Comparison of ENCODE assay signal across 8 cellular contexts in genomic region chr16:4416200-4417032, GRCh38. TPM values are rescaled to one million over a fixed set of nuclear protein-coding genes. Genes with fewer than 3 reads are reported as not detected.
A peak's percentile ranks its signal among the peaks of the same experiment; 100 is the strongest.
DNase-seq lines count a peak whose midpoint lies in the region; ATAC-seq and TF ChIP-seq lines count a peak whose summit lies in the region.

TSS of gene CORO7 (minus strand) at chr16:4416596. CDS start at chr16:4416518, 78 bp downstream.

- CTCF ChIA-PET in PC-9 (lab: Charles Lee), result interaction anchor here (0.5 to 0.7 kb wide), 3 partner anchors 7 to 163 kb away, joined by 3 to 4 read pairs (median 3); no protein-coding TSS in a partner anchor

- H3K4me3 ChIP-seq in PC-9 (peak within 1 kb of the TSS; percentile 84), esophagus (ENCODE audit: low read depth in 1 of 2, low read length in 2 of 2) (peak within 1 kb of the TSS; percentile 65 to 69), muscle layer of colon (ENCODE audit: low read depth in 1 of 2, low read length in 2 of 2) (peak within 1 kb of the TSS; percentile 74 to 82)

- intact Hi-C loops in PC-9 (cut with micrococcal nuclease; ENCODE audit: unreplicated experiment), result loop anchor here (10.0 kb wide), 1 partner anchor 198 kb away; the partner anchor contains the start of gene UBALD1

- H3K4me3 Mint-ChIP-seq in activated T-cell treated with anti-CD3 and anti-CD28 coated beads, Interleukin-2, amount 50 U/mL, for 24 hours, result peak within 1 kb of the TSS; percentile 89

- WGBS in esophagus, 2 donors, result 0 to 1% methylated on average over 63 to 92 of the region's 92 CpGs

- H3K4me1 ChIP-seq in PC-9 (replicated peaks; ENCODE audit: insufficient read depth) (peaks cover 7% of the 10 kb centered on the region), esophagus (ENCODE audit: control insufficient read depth in 2 of 2, insufficient read depth in 2 of 2, low read length in 1 of 2) (peaks cover 4 to 7% of the 10 kb centered on the region in 2 donors), muscle layer of colon (ENCODE audit: insufficient read depth, low read length) (peaks cover 13% of the 10 kb centered on the region)

- peak; percentile 77 for DNase-seq in DMS153 treated with DMSO at 0.1 percent for 48 hours (lab: John Stamatoyannopoulos, UW; ENCODE audit: unreplicated experiment)
- peak; percentile 84 for DNase-seq in KG1 (lab: John Stamatoyannopoulos, UW)
- peak; percentile 73 to 97 for DNase-seq in PC-9
- peak; percentile 99 for DNase-seq in activated T-cell treated with anti-CD3 and anti-CD28 coated beads, Interleukin-2, amount 50 U/mL, for 24 hours
- peak; percentile 97 to 98 for DNase-seq in stimulated activated CD8-positive, alpha-beta memory T cell treated with anti-CD3 and anti-CD28 coated beads, Interleukin-7, amount 100 ng/mL, for 1 hour (ENCODE audit: low read depth in 2 of 2)

- H2AFZ ChIP-seq in PC-9, result peak within 1 kb of the TSS; percentile 87

- peaks cover 22% of the 10 kb centered on the region for H3K79me2 ChIP-seq in PC-9 (ENCODE audit: low read depth)

- H3K27ac ChIP-seq in PC-9 (no peak within 1 kb of the TSS), esophagus (ENCODE audit: low read depth in 2 of 2, low read length in 1 of 2) (peak within 1 kb of the TSS; percentile 69 to 80), muscle layer of colon (ENCODE audit: low read depth, low read length) (peak within 1 kb of the TSS; percentile 75)

- H3K27me3 ChIP-seq in PC-9 (ENCODE audit: insufficient read depth, low read depth), result no peaks in the 10 kb centered on the region
- no peaks in the 10 kb centered on the region for H3K27me3 ChIP-seq in esophagus (ENCODE audit: control insufficient read depth in 1 of 2, insufficient read depth in 2 of 2, low read length in 2 of 2)
- no peaks in the 10 kb centered on the region for H3K27me3 ChIP-seq in muscle layer of colon (ENCODE audit: control insufficient read depth in 1 of 2, insufficient read depth in 2 of 2, low read length in 2 of 2)

- H3K9ac ChIP-seq in muscle layer of colon (ENCODE audit: low read length), result peak within 1 kb of the TSS; percentile 54

- POLR2A ChIA-PET in PC-9 (lab: Charles Lee; ENCODE audit: unreplicated experiment), result interaction anchor here (0.6 to 0.7 kb wide), 4 partner anchors 26 to 714 kb away, joined by 3 to 7 read pairs (median 6); no protein-coding TSS in a partner anchor

- no peaks in the 10 kb centered on the region for H3K36me3 ChIP-seq in PC-9 (ENCODE audit: low read depth)
- H3K36me3 ChIP-seq in esophagus (ENCODE audit: control insufficient read depth in 2 of 2, insufficient read depth in 2 of 2, low read length in 1 of 2), result peaks cover 4 to 7% of the 10 kb centered on the region in 2 donors
- H3K36me3 ChIP-seq in muscle layer of colon (ENCODE audit: insufficient read depth, low read length), result no peaks in the 10 kb centered on the region

- H3K9me2 ChIP-seq in PC-9 (ENCODE audit: insufficient read depth), result no peaks in the 10 kb centered on the region

- H3K9me3 ChIP-seq in PC-9 (ENCODE audit: insufficient read depth, low read depth) (no peaks in the 10 kb centered on the region), esophagus (ENCODE audit: control insufficient read depth in 2 of 2, insufficient read depth in 1 of 2, low read depth in 1 of 2, low read length in 1 of 2) (no peaks in the 10 kb centered on the region), muscle layer of colon (ENCODE audit: low read length) (no peaks in the 10 kb centered on the region)

- peaks cover 40% of the 10 kb centered on the region for H3K4me1 Mint-ChIP-seq in activated T-cell treated with anti-CD3 and anti-CD28 coated beads, Interleukin-2, amount 50 U/mL, for 24 hours (ENCODE audit: low read depth)

- peak; percentile 53 for ATAC-seq in GM21717 (IDR thresholded peaks at IDR 0.05; ENCODE audit: unreplicated experiment)

- H3F3A ChIP-seq in PC-9 (ENCODE audit: insufficient read depth, low read depth), result peaks cover 22% of the 10 kb centered on the region; the same call in 1 of the 2 replicates

- peak within 1 kb of the TSS; percentile 92 for H3K4me2 ChIP-seq in PC-9

- TF ChIP-seq CTCF in PC-9 (conservative IDR thresholded peaks at IDR 0.05), result no peak

- H3K27me3 Mint-ChIP-seq in activated T-cell treated with anti-CD3 and anti-CD28 coated beads, Interleukin-2, amount 50 U/mL, for 24 hours, result no peaks in the 10 kb centered on the region

- no peaks in the 10 kb centered on the region for H3K9me3 Mint-ChIP-seq in activated T-cell treated with anti-CD3 and anti-CD28 coated beads, Interleukin-2, amount 50 U/mL, for 24 hours

- H3K36me3 Mint-ChIP-seq in activated T-cell treated with anti-CD3 and anti-CD28 coated beads, Interleukin-2, amount 50 U/mL, for 24 hours (ENCODE audit: low read depth), result peaks cover 31% of the 10 kb centered on the region

- no TSS peak for BruUV-seq in PC-9 (replicated peaks; lab: Mats Ljungman, UMichigan)

- H3K27ac Mint-ChIP-seq in activated T-cell treated with anti-CD3 and anti-CD28 coated beads, Interleukin-2, amount 50 U/mL, for 24 hours, result peak within 1 kb of the TSS; percentile 95

- peaks cover 9% of the 10 kb centered on the region; the same call in 1 of the 2 replicates for H4K20me1 ChIP-seq in PC-9 (ENCODE audit: insufficient read depth)

RNA-seq across cellular contexts. Expression of gene CORO7, which starts in this region (rescaled TPM):
- total RNA-seq in PC-9 (2021), result 42.1 and 55.4 TPM in 2 replicates
- polyA plus RNA-seq in esophagus, result 10 to 100 TPM; 11.6 to 12.8 TPM
